ENCODE assay signal across 8 cellular contexts in the genomic region with DNA sequence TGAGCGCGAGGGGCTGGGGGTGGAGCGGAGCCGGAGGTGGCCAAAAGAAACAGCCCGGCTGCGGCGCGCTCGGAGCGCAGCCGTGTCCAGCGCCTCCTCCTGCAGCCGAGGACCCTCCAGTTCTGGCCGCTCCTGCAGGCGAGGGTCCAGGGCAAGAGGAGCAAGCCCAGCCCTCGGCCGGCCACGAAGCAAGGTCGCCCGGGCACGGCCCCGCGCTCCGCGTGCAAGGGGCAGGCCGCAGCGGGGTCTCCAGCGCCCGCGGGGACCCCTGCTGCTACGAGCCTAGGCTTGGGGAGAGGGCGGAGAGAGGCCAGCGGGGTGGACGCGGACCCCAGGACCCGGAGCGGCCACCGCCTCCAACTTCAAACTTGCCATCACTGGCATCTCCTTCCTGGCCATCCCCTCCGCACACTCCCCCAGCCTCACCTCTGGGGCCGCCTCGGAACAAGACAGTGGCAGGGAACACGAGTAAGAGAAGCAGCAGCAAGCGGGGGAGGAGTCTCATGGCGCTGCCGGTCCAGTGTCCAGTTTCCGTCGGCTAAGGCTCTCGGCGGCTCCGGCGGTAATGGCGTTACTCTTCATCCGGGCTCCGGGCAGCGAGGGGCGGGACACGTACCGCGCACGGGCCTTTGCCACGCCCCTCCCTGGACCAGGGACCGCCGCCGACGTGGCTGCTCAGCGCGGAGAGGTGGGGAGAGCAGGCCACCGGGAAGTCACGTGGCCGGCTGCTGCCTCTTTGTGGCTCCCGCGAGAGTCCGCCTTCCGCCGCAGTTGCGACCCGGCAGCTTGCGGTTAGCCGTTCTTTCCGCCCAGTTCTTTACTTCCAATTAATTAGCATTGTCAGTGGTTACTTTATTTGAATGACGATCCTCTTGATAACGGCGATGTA. TPM values are rescaled to one million over a fixed set of nuclear protein-coding genes. Genes with fewer than 3 reads are reported as not detected.
DNase-seq lines count a peak whose midpoint lies in the region; ATAC-seq and TF ChIP-seq lines count a peak whose summit lies in the region.

A gene (minus strand): TSS at position 584 of the 889 bp plus-strand sequence. CDS start 79 bp downstream, at position 505.

- H3K27ac ChIP-seq in spleen, result peak within 1 kb of the TSS; percentile 88 to 96 (median 94)

- ATAC-seq in GM19023 (IDR thresholded peaks at IDR 0.05; ENCODE audit: unreplicated experiment) (peak; percentile 98), HG03280 (IDR thresholded peaks at IDR 0.05; ENCODE audit: unreplicated experiment) (peak; percentile 89)

- intact Hi-C loops in spleen (cut with DNase I; ENCODE audit: low total_unique reads), result loop anchor here (10.0 kb wide), 1 partner anchor 82 kb away; no protein-coding TSS in a partner anchor

- TF ChIP-seq CTCF in spleen (IDR thresholded peaks at IDR 0.05 in 8 of 11, conservative IDR thresholded peaks at IDR 0.05 in 3 of 11), result peak in 3 of 11 experiments; percentile 23 to 42 (median 27)

- peaks cover 0 to 27% (median 17%) of the 10 kb centered on the region in 6 donors for H3K36me3 ChIP-seq in spleen

- TF ChIP-seq POLR2A in spleen (IDR thresholded peaks at IDR 0.05), result peak in 1 of 3 donors; percentile 19

- no peaks in the 10 kb centered on the region for H3K9me3 ChIP-seq in spleen

- WGBS in spleen, 5 donors, result 0 to 1% (median 0%) methylated on average over 34 to 83 of the region's 83 CpGs

- DNase-seq in AG08396 (ENCODE audit: low spot score) (peak; percentile 100), NCI-H345 treated with DMSO at 0.1 percent for 48 hours (lab: John Stamatoyannopoulos, UW; ENCODE audit: unreplicated experiment) (peak; percentile 66), inferior parietal cortex (ENCODE audit: extremely low spot score) (peak; percentile 95), spleen (peak; percentile 100)
- DNase-seq in activated CD4-positive, CD25-positive, alpha-beta regulatory T cell (lab: John Stamatoyannopoulos, UW), result peak; percentile 81 to 89 (median 88)
- peak; percentile 86 for DNase-seq in central memory CD4-positive, alpha-beta T cell

- H3K4me1 ChIP-seq in spleen, result peaks cover 12 to 61% (median 44%) of the 10 kb centered on the region in 6 donors

- no peaks in the 10 kb centered on the region for H3K27me3 ChIP-seq in spleen (replicated peaks in 1 of 7)

- peak within 1 kb of the TSS; percentile 80 to 100 (median 96) for H3K4me3 ChIP-seq in spleen

RNA-seq across cellular contexts. Expression of the gene that starts here (rescaled TPM):
- total RNA-seq in spleen, result 100 to 1,000 TPM in 4 of 7 donors, 10 to 100 TPM in 3; 70.7 to 132 (median 114) TPM
- 10 to 100 TPM; 15.8 to 21.8 (median 20.9) TPM for polyA plus RNA-seq in spleen

Comparison
In these comparisons a context has a peak if more than half of its experiments do, and no peak if none do; other contexts are left out.
1. Peak in every context shown above with its lines: DNase-seq, ATAC-seq, H3K4me3 ChIP-seq and H3K27ac ChIP-seq.